12 cellular contexts compared by ENCODE assay signal in genomic region chr7:17159500-17160037, GRCh38.
DNase-seq lines count a peak whose midpoint lies in the region; ATAC-seq and TF ChIP-seq lines count a peak whose summit lies in the region.
"Had no signal": no experiment of that assay in that cellular context is flagged by ENCODE, and none has a peak within 500 bp of the region (broad histone marks: within the 10 kb centered on the region; RNA-seq: fewer than 3 reads in every experiment).

No MANE protein-coding gene starts in this region.

- intact Hi-C loops in right cardiac atrium (cut with DNase I) = no loop called here

- H3K27ac ChIP-seq in right cardiac atrium (ENCODE audit: low read length) = no peak overlapping the region
- H3K27ac ChIP-seq: esophagus muscularis mucosa had no signal

- H3K9me3 ChIP-seq in right cardiac atrium (ENCODE audit: control insufficient read depth, low read length) = no peaks in the 10 kb centered on the region
- H3K9me3 ChIP-seq: esophagus muscularis mucosa had no signal

- no peaks in the 10 kb centered on the region for H3K27me3 ChIP-seq in right cardiac atrium (ENCODE audit: control insufficient read depth, insufficient read depth)
- H3K27me3 ChIP-seq: esophagus muscularis mucosa had no signal

- peak; percentile 69 for DNase-seq in GM12864 (ENCODE audit: low read depth)
- no peak for DNase-seq in NCI-H446 (lab: John Stamatoyannopoulos, UW)
- DNase-seq in NCI-H524 (lab: John Stamatoyannopoulos, UW) = no peak
- no peak for DNase-seq in DMS 273 (lab: John Stamatoyannopoulos, UW; ENCODE audit: unreplicated experiment)
- DNase-seq in right cardiac atrium = no peak
- DNase-seq: C1 segment of cervical spinal cord, kidney glomerular epithelial cell, occipital lobe had no signal

- no peak overlapping the region for H3K4me3 ChIP-seq in GM12864 (ENCODE audit: low read depth, low read length)
- H3K4me3 ChIP-seq in right cardiac atrium (ENCODE audit: low read length) = no peak overlapping the region
- H3K4me3 ChIP-seq: esophagus muscularis mucosa had no signal

- H3K4me1 ChIP-seq in right cardiac atrium (ENCODE audit: control insufficient read depth, insufficient read depth, low read length) = no peaks in the 10 kb centered on the region
- H3K4me1 ChIP-seq: esophagus muscularis mucosa had no signal

- TF ChIP-seq CTCF in GM12864 (IDR thresholded peaks at IDR 0.05; ENCODE audit: low read depth, low read length, missing control alignments) = no peak

- ATAC-seq in GM19025 (IDR thresholded peaks at IDR 0.05; ENCODE audit: low read depth, unreplicated experiment) = peak; percentile 80
- ATAC-seq in HG02642 (IDR thresholded peaks at IDR 0.05; ENCODE audit: poor library complexity, unreplicated experiment) = peak; percentile 90
- ATAC-seq in HG03469 (IDR thresholded peaks at IDR 0.05; ENCODE audit: unreplicated experiment) = peak; percentile 68
- ATAC-seq in right cardiac atrium = no peak

- WGBS in right cardiac atrium = 81% methylated on average over 2 of the region's 2 CpGs

Comparison
In these comparisons a context has a peak if more than half of its experiments do, and no peak if none do; other contexts are left out.
1. ATAC-seq: peak in GM19025 (single experiment), HG02642 (single experiment) and HG03469 (single experiment); none in right cardiac atrium (0 of 2).